Comparison of ENCODE assay signal across 22 cellular contexts in genomic region chr12:64797156-64797555, GRCh38.
"Had no signal": no experiment of that assay in that cellular context is flagged by ENCODE, and none has a peak within 500 bp of the region (broad histone marks: within the 10 kb centered on the region; RNA-seq: fewer than 3 reads in every experiment).

No MANE protein-coding gene starts in this region.

- ATAC-seq: activated CD4-positive, CD25-positive, alpha-beta regulatory T cell treated with anti-CD3 and anti-CD28 coated beads, Interleukin-2, amount 50 U/mL, for 24 hours; activated CD8-positive, alpha-beta T cell treated with anti-CD3 and anti-CD28 coated beads, Interleukin-2, amount 10 ng/mL, durations not matched to agents 7 days and 5 days; activated T-cell treated with anti-CD3 and anti-CD28 coated beads, Interleukin-2, amount 50 U/mL, for 4 hours; esophagus mucosa; gastroesophageal sphincter; heart right ventricle; right cardiac atrium had no signal

- H3K27me3 ChIP-seq: heart right ventricle, neural progenitor cell, tibial nerve had no signal

- H3K9me3 Mint-ChIP-seq: activated CD4-positive, alpha-beta T cell treated with anti-CD3 and anti-CD28 coated beads, Interleukin-2, amount 10 ng/mL, durations not matched to agents 7 days and 5 days; activated naive CD4-positive, alpha-beta T cell treated with anti-CD3 and anti-CD28 coated beads for 36 hours; activated T-cell treated with anti-CD3 and anti-CD28 coated beads, Interleukin-2, amount 50 U/mL, for 4 hours; endodermal cell; neural progenitor cell; stimulated activated naive CD8-positive, alpha-beta T cell treated with anti-CD3 and anti-CD28 coated beads, Interleukin-15, Interleukin-2, amounts not matched to agents 100 ng/mL and 50 ng/mL, for 24 hours; T-helper 1 cell treated with Interleukin-12 subunit alpha and Interleukin-12 subunit beta and Interleukin-4 antibody, amounts not matched to agents 30 μg/mL and 1 μg/mL, for 36 hours had no signal

- H3K36me3 Mint-ChIP-seq: brain, naive B cell, neural progenitor cell had no signal

- H3K27ac ChIP-seq: gastroesophageal sphincter, heart right ventricle, neural progenitor cell, prostate gland, skin epidermis, tibial nerve had no signal

- H3K27ac Mint-ChIP-seq: activated CD4-positive, alpha-beta T cell treated with anti-CD3 and anti-CD28 coated beads, Interleukin-2, amount 10 ng/mL, durations not matched to agents 7 days and 5 days; activated CD8-positive, alpha-beta T cell treated with anti-CD3 and anti-CD28 coated beads, Interleukin-2, amount 10 ng/mL, durations not matched to agents 7 days and 5 days; activated naive CD4-positive, alpha-beta T cell treated with anti-CD3 and anti-CD28 coated beads for 36 hours; brain; endodermal cell; naive B cell; neural progenitor cell; stimulated activated naive CD8-positive, alpha-beta T cell treated with anti-CD3 and anti-CD28 coated beads, Interleukin-15, Interleukin-2, amounts not matched to agents 100 ng/mL and 50 ng/mL, for 24 hours; T-helper 1 cell treated with Interleukin-12 subunit alpha and Interleukin-12 subunit beta and Interleukin-4 antibody, amounts not matched to agents 30 μg/mL and 1 μg/mL, for 36 hours had no signal

- H3K9ac ChIP-seq: neural progenitor cell had no signal

- H2AFZ ChIP-seq: neural progenitor cell had no signal

- H3K4me3 ChIP-seq: gastroesophageal sphincter, heart right ventricle, neural progenitor cell, prostate gland, skin epidermis, tibial nerve had no signal

- H3K4me1 Mint-ChIP-seq: activated CD4-positive, alpha-beta T cell treated with anti-CD3 and anti-CD28 coated beads, Interleukin-2, amount 10 ng/mL, durations not matched to agents 7 days and 5 days; brain had no signal

- H3K4me3 Mint-ChIP-seq: activated CD4-positive, alpha-beta T cell treated with anti-CD3 and anti-CD28 coated beads, Interleukin-2, amount 10 ng/mL, durations not matched to agents 7 days and 5 days; activated CD8-positive, alpha-beta T cell treated with anti-CD3 and anti-CD28 coated beads, Interleukin-2, amount 10 ng/mL, durations not matched to agents 7 days and 5 days; activated naive CD4-positive, alpha-beta T cell treated with anti-CD3 and anti-CD28 coated beads for 36 hours; activated T-cell treated with anti-CD3 and anti-CD28 coated beads, Interleukin-2, amount 50 U/mL, for 4 hours; brain; endodermal cell; naive B cell; neural progenitor cell; stimulated activated naive CD8-positive, alpha-beta T cell treated with anti-CD3 and anti-CD28 coated beads, Interleukin-15, Interleukin-2, amounts not matched to agents 100 ng/mL and 50 ng/mL, for 24 hours; T-helper 1 cell treated with Interleukin-12 subunit alpha and Interleukin-12 subunit beta and Interleukin-4 antibody, amounts not matched to agents 30 μg/mL and 1 μg/mL, for 36 hours had no signal

- H3K9me3 ChIP-seq: gastroesophageal sphincter, prostate gland, tibial nerve had no signal

- DNase-seq: activated CD4-positive, alpha-beta T cell treated with anti-CD3 and anti-CD28 coated beads, Interleukin-2, amount 10 ng/mL, durations not matched to agents 7 days and 5 days; activated CD8-positive, alpha-beta T cell treated with anti-CD3 and anti-CD28 coated beads, Interleukin-2, amount 10 ng/mL, durations not matched to agents 7 days and 5 days; activated naive CD4-positive, alpha-beta T cell treated with anti-CD3 and anti-CD28 coated beads for 36 hours; activated T-cell treated with anti-CD3 and anti-CD28 coated beads, Interleukin-2, amount 50 U/mL, for 4 hours; central memory CD4-positive, alpha-beta T cell; endodermal cell; heart right ventricle; mammary epithelial cell; naive B cell; right cardiac atrium; stimulated activated CD4-positive, alpha-beta T cell treated with anti-CD3 and anti-CD28 coated beads, Interleukin-15, amount 100 ng/mL, for 24 hours; stimulated activated CD4-positive, alpha-beta T cell treated with anti-CD3 and anti-CD28 coated beads, Interleukin-2, amount 100 ng/mL, for 48 hours had no signal

- H3K4me1 ChIP-seq: neural progenitor cell, prostate gland had no signal

- H3K4me2 ChIP-seq: neural progenitor cell had no signal

- H3K36me3 ChIP-seq: gastroesophageal sphincter, heart right ventricle, neural progenitor cell, prostate gland, tibial nerve had no signal
